In the genomic region with DNA sequence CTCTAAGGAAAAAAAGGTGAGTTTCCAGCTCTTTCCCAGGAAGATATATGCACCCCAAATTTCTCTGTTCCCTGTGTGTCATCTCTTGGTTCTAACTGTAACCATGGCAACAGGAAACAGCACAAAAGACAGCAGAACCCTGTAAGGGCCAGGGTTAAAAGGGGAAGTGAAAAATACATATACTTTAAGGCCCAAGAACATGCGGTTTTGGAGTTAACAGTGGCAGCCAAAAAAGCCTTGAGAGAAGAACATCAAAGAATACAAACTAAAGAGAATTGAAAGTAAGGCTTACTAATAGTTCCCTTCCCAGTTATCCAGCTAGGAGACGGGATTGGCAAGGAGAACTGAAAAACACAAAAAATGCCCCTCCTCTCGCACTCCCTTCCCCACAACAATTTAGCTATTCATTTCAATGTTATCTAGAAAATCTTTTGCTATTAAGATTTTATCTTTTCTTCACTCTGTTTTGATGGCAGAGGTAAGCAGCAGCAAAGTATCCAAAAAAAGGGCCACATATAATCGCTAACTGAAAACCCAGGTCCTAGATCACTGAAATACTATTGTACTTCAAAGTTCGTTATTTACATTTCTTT, we compare ENCODE assay signal across 8 cellular contexts. TPM values are rescaled to one million over a fixed set of nuclear protein-coding genes. Genes with fewer than 3 reads are reported as not detected.
DNase-seq lines count a peak whose midpoint lies in the region; ATAC-seq and TF ChIP-seq lines count a peak whose summit lies in the region.

No MANE protein-coding gene starts in this region.

- peak overlapping the region; percentile 10; the same call in 1 of the 2 replicates for H4K5ac ChIP-seq in IMR-90 (ENCODE audit: low read depth, low read length)

- peaks cover 4% of the 10 kb centered on the region; the same call in 1 of the 2 replicates for H3K4me1 ChIP-seq in IMR-90 (ENCODE audit: control insufficient read depth, insufficient read depth, low read length)
- H3K4me1 ChIP-seq in hepatocyte (ENCODE audit: insufficient read depth), result peaks cover 11% of the 10 kb centered on the region

- CTCF ChIA-PET in IMR-90 (lab: Yijun Ruan, JAX), result no interaction called here
- CTCF ChIA-PET in activated CD8-positive, alpha-beta T cell treated with anti-CD3 and anti-CD28 coated beads, Interleukin-2, amount 10 ng/mL, durations not matched to agents 7 days and 5 days (lab: Charles Lee), result interaction anchor here (0.7 to 2.0 kb wide), 6 partner anchors 13 to 268 kb away, joined by 3 to 9 read pairs (median 4); no protein-coding TSS in a partner anchor

- H3K27ac ChIP-seq in IMR-90 (ENCODE audit: insufficient read depth, low read length), result no peak overlapping the region
- H3K27ac ChIP-seq in hepatocyte, result peak overlapping the region; percentile 27

- H3K36me3 ChIP-seq in IMR-90 (ENCODE audit: control insufficient read depth, insufficient read depth, low read length), result no peaks in the 10 kb centered on the region
- no peaks in the 10 kb centered on the region for H3K36me3 ChIP-seq in hepatocyte (replicated peaks; ENCODE audit: insufficient read depth, low read depth)

- H3K9me3 ChIP-seq in IMR-90 (ENCODE audit: control insufficient read depth, insufficient read depth, low read length), result no peaks in the 10 kb centered on the region
- H3K9me3 ChIP-seq in hepatocyte (ENCODE audit: low read depth), result no peaks in the 10 kb centered on the region

- H3K9ac ChIP-seq in IMR-90 (ENCODE audit: low read depth, low read length), result peak overlapping the region; percentile 92; the same call in 1 of the 2 replicates

- H3K18ac ChIP-seq in IMR-90 (ENCODE audit: low read depth, low read length), result no peak overlapping the region

- peaks cover 40% of the 10 kb centered on the region for H3K4me1 Mint-ChIP-seq in activated CD8-positive, alpha-beta T cell treated with anti-CD3 and anti-CD28 coated beads, Interleukin-2, amount 10 ng/mL, durations not matched to agents 7 days and 5 days (ENCODE audit: low read depth)

- H2BK120ac ChIP-seq in IMR-90 (ENCODE audit: low read depth, low read length), result no peak overlapping the region

- peak; percentile 81 for DNase-seq in GM10266 (ENCODE audit: extremely low spot score)
- DNase-seq in IMR-90, result peak; percentile 38
- peak; percentile 67 for DNase-seq in activated CD8-positive, alpha-beta T cell treated with anti-CD3 and anti-CD28 coated beads, Interleukin-2, amount 10 ng/mL, durations not matched to agents 7 days and 5 days
- no peak for DNase-seq in hepatocyte (ENCODE audit: low spot score)
- peak; percentile 9 for DNase-seq in stimulated activated naive CD4-positive, alpha-beta T cell treated with Interleukin-2 at 50 U/mL for 16 hours (lab: John Stamatoyannopoulos, UW)
- DNase-seq in NCI-H1105 treated with DMSO at 0.1 percent for 48 hours (lab: John Stamatoyannopoulos, UW), result no peak
- DNase-seq in DMS153 (lab: John Stamatoyannopoulos, UW), result no peak

- TF ChIP-seq POLR2A in IMR-90 (IDR thresholded peaks at IDR 0.05; ENCODE audit: low read depth, low read length), result no peak

- BruUV-seq in IMR-90 (replicated peaks; lab: Mats Ljungman, UMichigan), result TSS peak; percentile 20

- H3K4me3 ChIP-seq in IMR-90 (ENCODE audit: insufficient read depth, low read depth, low read length), result peak overlapping the region; percentile 69
- H3K4me3 ChIP-seq in hepatocyte, result peak overlapping the region; percentile 18

- in situ Hi-C loops in IMR-90 (cut with MboI; ENCODE audit: low sequenced_read_pairs), result no loop called here

- dilution Hi-C loops in IMR-90 (cut with HindIII; ENCODE audit: low sequenced_read_pairs, unreplicated experiment), result no loop called here

- H3K14ac ChIP-seq in IMR-90 (replicated peaks; ENCODE audit: low read depth, low read length), result no peak overlapping the region

- H3K23ac ChIP-seq in IMR-90 (ENCODE audit: low read depth, low read length), result peak overlapping the region; percentile 14; the same call in 1 of the 2 replicates

- POLR2A ChIA-PET in IMR-90 (lab: Charles Lee; ENCODE audit: unreplicated experiment), result no interaction called here
- POLR2A ChIA-PET in activated CD8-positive, alpha-beta T cell treated with anti-CD3 and anti-CD28 coated beads, Interleukin-2, amount 10 ng/mL, durations not matched to agents 7 days and 5 days (lab: Charles Lee), result interaction anchor here (0.9 kb wide), 1 partner anchor 12 kb away, joined by 3 read pairs; no protein-coding TSS in a partner anchor

- ATAC-seq in GM21390 (IDR thresholded peaks at IDR 0.05; ENCODE audit: unreplicated experiment) (peak; percentile 64), IMR-90 (ENCODE audit: low read depth) (no peak)
- ATAC-seq in activated CD8-positive, alpha-beta T cell treated with anti-CD3 and anti-CD28 coated beads, Interleukin-2, amount 10 ng/mL, durations not matched to agents 7 days and 5 days, result peak; percentile 58

- no peak overlapping the region for H3K56ac ChIP-seq in IMR-90 (ENCODE audit: extremely low read depth, insufficient read depth, low read length)

- intact Hi-C loops in IMR-90 (cut with micrococcal nuclease), result loop anchor here (5.0 kb wide), 2 partner anchors 49 to 104 kb away; no protein-coding TSS in a partner anchor

- peaks cover 4% of the 10 kb centered on the region for H3K9me3 Mint-ChIP-seq in activated CD8-positive, alpha-beta T cell treated with anti-CD3 and anti-CD28 coated beads, Interleukin-2, amount 10 ng/mL, durations not matched to agents 7 days and 5 days (ENCODE audit: insufficient read depth)

- WGBS in IMR-90 (ENCODE audit: extremely low coverage in 2 of 2, insufficient read length in 1 of 2), 2 experiments, result 63% methylated on average over 2 of the region's 5 CpGs; no CpG with 5 or more reads in 1 of the 2 experiments
- 55% methylated on average over 5 of the region's 5 CpGs for WGBS in hepatocyte (ENCODE audit: low lambda C conversion rate, missing lambda C conversion rate)

- H3K79me2 ChIP-seq in hepatocyte, result peaks cover 58% of the 10 kb centered on the region

- no peak for TF ChIP-seq RAD21 in IMR-90 (IDR thresholded peaks at IDR 0.05; ENCODE audit: low read length)

- H3K9me2 ChIP-seq in hepatocyte (replicated peaks; ENCODE audit: insufficient read depth), result no peaks in the 10 kb centered on the region

- H3K4me2 ChIP-seq in IMR-90 (ENCODE audit: low read depth, low read length) (peak overlapping the region; percentile 99), hepatocyte (peak overlapping the region; percentile 86)

- no peak overlapping the region for H4K8ac ChIP-seq in IMR-90 (ENCODE audit: low read depth in 2 of 2, low read length in 2 of 2)

- H3K4ac ChIP-seq in IMR-90 (ENCODE audit: low read depth, low read length), result no peak overlapping the region; the same call in 1 of the 2 replicates

- H3K27ac Mint-ChIP-seq in activated CD8-positive, alpha-beta T cell treated with anti-CD3 and anti-CD28 coated beads, Interleukin-2, amount 10 ng/mL, durations not matched to agents 7 days and 5 days, result peak overlapping the region; percentile 97

- H4K20me1 ChIP-seq in IMR-90 (ENCODE audit: insufficient read depth, low read length) (peaks cover 31% of the 10 kb centered on the region), hepatocyte (ENCODE audit: insufficient read depth, poor library complexity, severe bottlenecking) (peaks cover 55% of the 10 kb centered on the region)

- no peak overlapping the region for H2AK5ac ChIP-seq in IMR-90 (ENCODE audit: low read depth, low read length)

- no peak overlapping the region for H4K91ac ChIP-seq in IMR-90 (ENCODE audit: insufficient read depth, low read depth, low read length)

- no peak overlapping the region for H2AFZ ChIP-seq in IMR-90 (replicated peaks; ENCODE audit: low read length, poor library complexity)
- H2AFZ ChIP-seq in hepatocyte, result no peak overlapping the region

- no peak overlapping the region for H2BK20ac ChIP-seq in IMR-90 (ENCODE audit: low read depth, low read length)

- H2BK5ac ChIP-seq in IMR-90 (ENCODE audit: low read depth, low read length, poor library complexity, severe bottlenecking), result no peak overlapping the region

- peaks cover 24% of the 10 kb centered on the region for H3K36me3 Mint-ChIP-seq in activated CD8-positive, alpha-beta T cell treated with anti-CD3 and anti-CD28 coated beads, Interleukin-2, amount 10 ng/mL, durations not matched to agents 7 days and 5 days (ENCODE audit: low read depth)

- H2BK15ac ChIP-seq in IMR-90 (ENCODE audit: low read depth, low read length), result no peak overlapping the region

- no peak overlapping the region for H2AK9ac ChIP-seq in IMR-90 (replicated peaks; ENCODE audit: low read depth, low read length, poor library complexity)

- TF ChIP-seq CTCF in GM10266 (IDR thresholded peaks at IDR 0.05; ENCODE audit: control insufficient read depth, insufficient read depth, low read depth, missing control alignments) (no peak), IMR-90 (conservative IDR thresholded peaks at IDR 0.05; ENCODE audit: low read depth, low read length) (no peak), hepatocyte (IDR thresholded peaks at IDR 0.05; ENCODE audit: poor library complexity) (no peak)

- peak overlapping the region; percentile 88 for H3K4me3 Mint-ChIP-seq in activated CD8-positive, alpha-beta T cell treated with anti-CD3 and anti-CD28 coated beads, Interleukin-2, amount 10 ng/mL, durations not matched to agents 7 days and 5 days

- peaks cover 2% of the 10 kb centered on the region for H3K27me3 Mint-ChIP-seq in activated CD8-positive, alpha-beta T cell treated with anti-CD3 and anti-CD28 coated beads, Interleukin-2, amount 10 ng/mL, durations not matched to agents 7 days and 5 days (ENCODE audit: low read depth)

- H3K27me3 ChIP-seq in IMR-90 (ENCODE audit: control insufficient read depth, insufficient read depth, low read length) (no peaks in the 10 kb centered on the region), hepatocyte (no peaks in the 10 kb centered on the region)

- 0 out of 2 replicates have a peak, but pooled peaks cover 2% of the 10 kb centered on the region for H3K9me1 ChIP-seq in IMR-90 (ENCODE audit: insufficient read depth, low read length)

- peaks cover 19 to 41% of the 10 kb centered on the region in 2 experiments for H3K79me1 ChIP-seq in IMR-90 (ENCODE audit: low read depth in 1 of 2, low read length in 2 of 2)

TF ChIP-seq in IMR-90, 13 proteins besides CTCF, POLR2A, EP300 and RAD21 (continues in another document):
- TF ChIP-seq CHD1 (IDR thresholded peaks at IDR 0.05; ENCODE audit: low read depth, low read length), result no peak

RNA-seq across cellular contexts. Expression of a gene that starts 1.5 kb away (rescaled TPM):
- total RNA-seq in IMR-90 (2012; rRNA removed) (47.5 and 56.9 TPM in 2 replicates), hepatocyte (46.5 and 51.2 TPM in 2 replicates)
- polyA plus RNA-seq in IMR-90 (2012; rRNA removed) (24.9 and 32.0 TPM in 2 replicates), hepatocyte (65.7 and 77.3 TPM in 2 replicates)
- polyA plus RNA-seq in IMR-90 (2012; cell fraction: cytosol; rRNA removed), result 16.5 and 26.0 TPM in 2 replicates
- polyA plus RNA-seq in IMR-90 (2012; cell fraction: nucleus; rRNA removed; ENCODE audit: low replicate concordance), result 30.3 and 35.4 TPM in 2 replicates
- 10 to 100 TPM; 49.5 to 52.0 TPM for total RNA-seq in activated CD8-positive, alpha-beta T cell treated with anti-CD3 and anti-CD28 coated beads, Interleukin-2, amount 10 ng/mL, durations not matched to agents 7 days and 5 days

RNA-seq across cellular contexts. Expression of a gene that starts 31.4 kb away (rescaled TPM):
- total RNA-seq in IMR-90 (2012; rRNA removed) (66.9 and 86.2 TPM in 2 replicates), hepatocyte (99.8 and 141 TPM in 2 replicates)
- polyA plus RNA-seq in IMR-90 (2012; rRNA removed) (65.5 and 66.4 TPM in 2 replicates), hepatocyte (98.1 and 113 TPM in 2 replicates)
- 39.6 and 67.3 TPM in 2 replicates for polyA plus RNA-seq in IMR-90 (2012; cell fraction: cytosol; rRNA removed)
- 24.1 and 65.4 TPM in 2 replicates for polyA plus RNA-seq in IMR-90 (2012; cell fraction: nucleus; rRNA removed; ENCODE audit: low replicate concordance)
- 10 to 100 TPM; 50.7 to 62.6 TPM for total RNA-seq in activated CD8-positive, alpha-beta T cell treated with anti-CD3 and anti-CD28 coated beads, Interleukin-2, amount 10 ng/mL, durations not matched to agents 7 days and 5 days

Comparison
In these comparisons a context has a peak if more than half of its experiments do, and no peak if none do; other contexts are left out.
1. DNase-seq: peak in GM10266 (single experiment), IMR-90 (single experiment), activated CD8-positive, alpha-beta T cell treated with anti-CD3 and anti-CD28 coated beads, Interleukin-2, amount 10 ng/mL, durations not matched to agents 7 days and 5 days (single experiment) and stimulated activated naive CD4-positive, alpha-beta T cell treated with Interleukin-2 at 50 U/mL for 16 hours (single experiment); none in hepatocyte (single experiment), NCI-H1105 treated with DMSO at 0.1 percent for 48 hours (single experiment) and DMS153 (single experiment).